ENCODE assay signal across 1 cellular context in genomic region chr12:99981639-99982190, GRCh38.
TF ChIP-seq lines count a peak whose summit lies in the region.

No MANE protein-coding gene starts in this region.

TF ChIP-seq in A549, 52 proteins besides CTCF, POLR2A, EP300 and RAD21 (continued from another document):
- TF ChIP-seq HOXB13 (CRISPR knock-in tag; IDR thresholded peaks at IDR 0.05; ENCODE audit: low read depth): no peak
- TF ChIP-seq KDM5A (IDR thresholded peaks at IDR 0.05): no peak
- no peak for TF ChIP-seq PBX3 (IDR thresholded peaks at IDR 0.05)
- no peak for TF ChIP-seq CEBPB (IDR thresholded peaks at IDR 0.05)
TF ChIP-seq in A549: peak in this region for 0.
